1 cellular context compared by ENCODE assay signal in genomic region chr2:48221846-48222516, GRCh38.
A peak's percentile ranks its signal among the peaks of the same experiment; 100 is the strongest.
TF ChIP-seq lines count a peak whose summit lies in the region.

No MANE protein-coding gene starts in this region.

TF ChIP-seq in HepG2, 621 proteins besides CTCF, POLR2A, EP300 and RAD21 (continued from another document and continues in another):
- TF ChIP-seq ZNF468 (CRISPR knock-in tag; IDR thresholded peaks at IDR 0.05) (no peak), MZF1 (CRISPR knock-in tag; IDR thresholded peaks at IDR 0.05; ENCODE audit: borderline replicate concordance) (no peak), ZNF20 (CRISPR knock-in tag; IDR thresholded peaks at IDR 0.05) (peak; percentile 71; the same call in 1 of the 2 replicates), GZF1 (CRISPR knock-in tag; IDR thresholded peaks at IDR 0.05) (no peak), TEAD2 (CRISPR knock-in tag; IDR thresholded peaks at IDR 0.05) (no peak), REL (CRISPR knock-in tag; conservative IDR thresholded peaks at IDR 0.05) (0 out of 2 replicates have a peak, but pooled peaks have one; percentile 73), ZNF296 (CRISPR knock-in tag; conservative IDR thresholded peaks at IDR 0.05) (no peak), ZNF777 (CRISPR knock-in tag; IDR thresholded peaks at IDR 0.05) (no peak), ZKSCAN5 (CRISPR knock-in tag; IDR thresholded peaks at IDR 0.05) (no peak), ZNF350 (CRISPR knock-in tag; IDR thresholded peaks at IDR 0.05; ENCODE audit: borderline replicate concordance, low read depth) (0 out of 2 replicates have a peak, but pooled peaks have one; percentile 61), RELA (CRISPR knock-in tag; IDR thresholded peaks at IDR 0.05) (peak; percentile 85; the same call in 1 of the 2 replicates), NRL (CRISPR knock-in tag; IDR thresholded peaks at IDR 0.05; ENCODE audit: borderline replicate concordance) (no peak), PPARG (CRISPR knock-in tag; conservative IDR thresholded peaks at IDR 0.05) (peak; percentile 97), ZHX1 (CRISPR knock-in tag; IDR thresholded peaks at IDR 0.05; ENCODE audit: low read depth) (peak; percentile 47; the same call in 1 of the 2 replicates), MAF1 (CRISPR knock-in tag; IDR thresholded peaks at IDR 0.05; ENCODE audit: borderline replicate concordance) (no peak), ZFAT (CRISPR knock-in tag; conservative IDR thresholded peaks at IDR 0.05) (no peak), ZFP1 (CRISPR knock-in tag; IDR thresholded peaks at IDR 0.05) (peak; percentile 92; the same call in 1 of the 2 replicates), NFATC3 (CRISPR knock-in tag; IDR thresholded peaks at IDR 0.05) (no peak), RFXAP (CRISPR knock-in tag; IDR thresholded peaks at IDR 0.05; ENCODE audit: borderline replicate concordance) (peak; percentile 75; the same call in 1 of the 2 replicates), ZNF772 (CRISPR knock-in tag; IDR thresholded peaks at IDR 0.05) (peak; percentile 67; the same call in 1 of the 2 replicates), HDAC2 (CRISPR knock-in tag; IDR thresholded peaks at IDR 0.05) (peak; percentile 99), KDM5B (CRISPR knock-in tag; IDR thresholded peaks at IDR 0.05; ENCODE audit: borderline replicate concordance) (no peak), ZNF713 (CRISPR knock-in tag; IDR thresholded peaks at IDR 0.05) (no peak), GTF3A (CRISPR knock-in tag; conservative IDR thresholded peaks at IDR 0.05) (no peak), CHCHD3 (CRISPR knock-in tag; IDR thresholded peaks at IDR 0.05) (no peak), PAWR (CRISPR knock-in tag; IDR thresholded peaks at IDR 0.05; ENCODE audit: borderline replicate concordance) (no peak), POLR2AphosphoS2 (IDR thresholded peaks at IDR 0.05; ENCODE audit: low read depth, low read length) (no peak), HOXA9 (CRISPR knock-in tag; IDR thresholded peaks at IDR 0.05; ENCODE audit: borderline replicate concordance) (peak; percentile 67; the same call in 1 of the 2 replicates), SKI (IDR thresholded peaks at IDR 0.05; ENCODE audit: partially characterized antibody) (peak; percentile 90), ZNF724P (CRISPR knock-in tag; IDR thresholded peaks at IDR 0.05; ENCODE audit: borderline replicate concordance) (no peak), AHR (CRISPR knock-in tag; IDR thresholded peaks at IDR 0.05) (peak; percentile 74; the same call in 1 of the 2 replicates), ZNF33A (CRISPR knock-in tag; IDR thresholded peaks at IDR 0.05; ENCODE audit: borderline replicate concordance) (peak; percentile 99; the same call in 1 of the 2 replicates), WIZ (CRISPR knock-in tag; IDR thresholded peaks at IDR 0.05) (no peak), ZNF326 (CRISPR knock-in tag; IDR thresholded peaks at IDR 0.05; ENCODE audit: borderline replicate concordance) (no peak), NCOA5 (CRISPR knock-in tag; IDR thresholded peaks at IDR 0.05) (no peak), ZNF660 (CRISPR knock-in tag; IDR thresholded peaks at IDR 0.05; ENCODE audit: borderline replicate concordance, low read depth) (no peak), EHMT2 (IDR thresholded peaks at IDR 0.05; ENCODE audit: borderline replicate concordance, low read depth, low read length) (peak; percentile 94), PRPF4 (IDR thresholded peaks at IDR 0.05; ENCODE audit: low read depth, low read length, poor library complexity, severe bottlenecking) (no peak), ZNF549 (CRISPR knock-in tag; IDR thresholded peaks at IDR 0.05) (no peak), PHF5A (CRISPR knock-in tag; IDR thresholded peaks at IDR 0.05; ENCODE audit: low read depth, unreplicated experiment) (peak; percentile 80), TBP (CRISPR knock-in tag; IDR thresholded peaks at IDR 0.05) (0 out of 2 replicates have a peak, but pooled peaks have one; percentile 33)
- TF ChIP-seq, protein P1, sequence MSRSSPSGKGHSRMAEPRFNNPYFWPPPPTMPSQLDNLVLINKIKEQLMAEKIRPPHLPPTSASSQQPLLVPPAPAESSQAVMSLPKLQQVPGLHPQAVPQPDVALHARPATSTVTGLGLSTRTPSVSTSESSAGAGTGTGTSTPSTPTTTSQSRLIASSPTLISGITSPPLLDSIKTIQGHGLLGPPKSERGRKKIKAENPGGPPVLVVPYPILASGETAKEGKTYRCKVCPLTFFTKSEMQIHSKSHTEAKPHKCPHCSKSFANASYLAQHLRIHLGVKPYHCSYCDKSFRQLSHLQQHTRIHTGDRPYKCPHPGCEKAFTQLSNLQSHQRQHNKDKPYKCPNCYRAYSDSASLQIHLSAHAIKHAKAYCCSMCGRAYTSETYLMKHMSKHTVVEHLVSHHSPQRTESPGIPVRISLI (CRISPR knock-in tag; IDR thresholded peaks at IDR 0.05; ENCODE audit: borderline replicate concordance) = peak; percentile 73; the same call in 1 of the 2 replicates
- TF ChIP-seq, protein P2, sequence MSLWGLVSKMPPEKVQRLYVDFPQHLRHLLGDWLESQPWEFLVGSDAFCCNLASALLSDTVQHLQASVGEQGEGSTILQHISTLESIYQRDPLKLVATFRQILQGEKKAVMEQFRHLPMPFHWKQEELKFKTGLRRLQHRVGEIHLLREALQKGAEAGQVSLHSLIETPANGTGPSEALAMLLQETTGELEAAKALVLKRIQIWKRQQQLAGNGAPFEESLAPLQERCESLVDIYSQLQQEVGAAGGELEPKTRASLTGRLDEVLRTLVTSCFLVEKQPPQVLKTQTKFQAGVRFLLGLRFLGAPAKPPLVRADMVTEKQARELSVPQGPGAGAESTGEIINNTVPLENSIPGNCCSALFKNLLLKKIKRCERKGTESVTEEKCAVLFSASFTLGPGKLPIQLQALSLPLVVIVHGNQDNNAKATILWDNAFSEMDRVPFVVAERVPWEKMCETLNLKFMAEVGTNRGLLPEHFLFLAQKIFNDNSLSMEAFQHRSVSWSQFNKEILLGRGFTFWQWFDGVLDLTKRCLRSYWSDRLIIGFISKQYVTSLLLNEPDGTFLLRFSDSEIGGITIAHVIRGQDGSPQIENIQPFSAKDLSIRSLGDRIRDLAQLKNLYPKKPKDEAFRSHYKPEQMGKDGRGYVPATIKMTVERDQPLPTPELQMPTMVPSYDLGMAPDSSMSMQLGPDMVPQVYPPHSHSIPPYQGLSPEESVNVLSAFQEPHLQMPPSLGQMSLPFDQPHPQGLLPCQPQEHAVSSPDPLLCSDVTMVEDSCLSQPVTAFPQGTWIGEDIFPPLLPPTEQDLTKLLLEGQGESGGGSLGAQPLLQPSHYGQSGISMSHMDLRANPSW (CRISPR knock-in tag; IDR thresholded peaks at IDR 0.05; ENCODE audit: borderline replicate concordance) = peak; percentile 92; the same call in 1 of the 2 replicates
- TF ChIP-seq, protein P3, sequence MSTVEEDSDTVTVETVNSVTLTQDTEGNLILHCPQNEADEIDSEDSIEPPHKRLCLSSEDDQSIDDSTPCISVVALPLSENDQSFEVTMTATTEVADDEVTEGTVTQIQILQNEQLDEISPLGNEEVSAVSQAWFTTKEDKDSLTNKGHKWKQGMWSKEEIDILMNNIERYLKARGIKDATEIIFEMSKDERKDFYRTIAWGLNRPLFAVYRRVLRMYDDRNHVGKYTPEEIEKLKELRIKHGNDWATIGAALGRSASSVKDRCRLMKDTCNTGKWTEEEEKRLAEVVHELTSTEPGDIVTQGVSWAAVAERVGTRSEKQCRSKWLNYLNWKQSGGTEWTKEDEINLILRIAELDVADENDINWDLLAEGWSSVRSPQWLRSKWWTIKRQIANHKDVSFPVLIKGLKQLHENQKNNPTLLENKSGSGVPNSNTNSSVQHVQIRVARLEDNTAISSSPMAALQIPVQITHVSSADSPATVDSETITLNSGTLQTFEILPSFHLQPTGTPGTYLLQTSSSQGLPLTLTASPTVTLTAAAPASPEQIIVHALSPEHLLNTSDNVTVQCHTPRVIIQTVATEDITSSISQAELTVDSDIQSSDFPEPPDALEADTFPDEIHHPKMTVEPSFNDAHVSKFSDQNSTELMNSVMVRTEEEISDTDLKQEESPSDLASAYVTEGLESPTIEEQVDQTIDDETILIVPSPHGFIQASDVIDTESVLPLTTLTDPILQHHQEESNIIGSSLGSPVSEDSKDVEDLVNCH (CRISPR knock-in tag; IDR thresholded peaks at IDR 0.05) = no peak
- TF ChIP-seq, protein P4, sequence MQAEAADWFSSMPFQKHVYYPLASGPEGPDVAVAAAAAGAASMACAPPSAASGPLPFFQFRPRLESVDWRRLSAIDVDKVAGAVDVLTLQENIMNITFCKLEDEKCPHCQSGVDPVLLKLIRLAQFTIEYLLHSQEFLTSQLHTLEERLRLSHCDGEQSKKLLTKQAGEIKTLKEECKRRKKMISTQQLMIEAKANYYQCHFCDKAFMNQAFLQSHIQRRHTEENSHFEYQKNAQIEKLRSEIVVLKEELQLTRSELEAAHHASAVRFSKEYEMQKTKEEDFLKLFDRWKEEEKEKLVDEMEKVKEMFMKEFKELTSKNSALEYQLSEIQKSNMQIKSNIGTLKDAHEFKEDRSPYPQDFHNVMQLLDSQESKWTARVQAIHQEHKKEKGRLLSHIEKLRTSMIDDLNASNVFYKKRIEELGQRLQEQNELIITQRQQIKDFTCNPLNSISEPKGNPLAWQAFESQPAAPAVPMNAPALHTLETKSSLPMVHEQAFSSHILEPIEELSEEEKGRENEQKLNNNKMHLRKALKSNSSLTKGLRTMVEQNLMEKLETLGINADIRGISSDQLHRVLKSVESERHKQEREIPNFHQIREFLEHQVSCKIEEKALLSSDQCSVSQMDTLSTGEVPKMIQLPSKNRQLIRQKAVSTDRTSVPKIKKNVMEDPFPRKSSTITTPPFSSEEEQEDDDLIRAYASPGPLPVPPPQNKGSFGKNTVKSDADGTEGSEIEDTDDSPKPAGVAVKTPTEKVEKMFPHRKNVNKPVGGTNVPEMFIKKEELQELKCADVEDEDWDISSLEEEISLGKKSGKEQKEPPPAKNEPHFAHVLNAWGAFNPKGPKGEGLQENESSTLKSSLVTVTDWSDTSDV (CRISPR knock-in tag; IDR thresholded peaks at IDR 0.05) = no peak
- TF ChIP-seq, protein P5, sequence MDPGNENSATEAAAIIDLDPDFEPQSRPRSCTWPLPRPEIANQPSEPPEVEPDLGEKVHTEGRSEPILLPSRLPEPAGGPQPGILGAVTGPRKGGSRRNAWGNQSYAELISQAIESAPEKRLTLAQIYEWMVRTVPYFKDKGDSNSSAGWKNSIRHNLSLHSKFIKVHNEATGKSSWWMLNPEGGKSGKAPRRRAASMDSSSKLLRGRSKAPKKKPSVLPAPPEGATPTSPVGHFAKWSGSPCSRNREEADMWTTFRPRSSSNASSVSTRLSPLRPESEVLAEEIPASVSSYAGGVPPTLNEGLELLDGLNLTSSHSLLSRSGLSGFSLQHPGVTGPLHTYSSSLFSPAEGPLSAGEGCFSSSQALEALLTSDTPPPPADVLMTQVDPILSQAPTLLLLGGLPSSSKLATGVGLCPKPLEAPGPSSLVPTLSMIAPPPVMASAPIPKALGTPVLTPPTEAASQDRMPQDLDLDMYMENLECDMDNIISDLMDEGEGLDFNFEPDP (CRISPR knock-in tag; conservative IDR thresholded peaks at IDR 0.05) = no peak
- TF ChIP-seq, protein P6, sequence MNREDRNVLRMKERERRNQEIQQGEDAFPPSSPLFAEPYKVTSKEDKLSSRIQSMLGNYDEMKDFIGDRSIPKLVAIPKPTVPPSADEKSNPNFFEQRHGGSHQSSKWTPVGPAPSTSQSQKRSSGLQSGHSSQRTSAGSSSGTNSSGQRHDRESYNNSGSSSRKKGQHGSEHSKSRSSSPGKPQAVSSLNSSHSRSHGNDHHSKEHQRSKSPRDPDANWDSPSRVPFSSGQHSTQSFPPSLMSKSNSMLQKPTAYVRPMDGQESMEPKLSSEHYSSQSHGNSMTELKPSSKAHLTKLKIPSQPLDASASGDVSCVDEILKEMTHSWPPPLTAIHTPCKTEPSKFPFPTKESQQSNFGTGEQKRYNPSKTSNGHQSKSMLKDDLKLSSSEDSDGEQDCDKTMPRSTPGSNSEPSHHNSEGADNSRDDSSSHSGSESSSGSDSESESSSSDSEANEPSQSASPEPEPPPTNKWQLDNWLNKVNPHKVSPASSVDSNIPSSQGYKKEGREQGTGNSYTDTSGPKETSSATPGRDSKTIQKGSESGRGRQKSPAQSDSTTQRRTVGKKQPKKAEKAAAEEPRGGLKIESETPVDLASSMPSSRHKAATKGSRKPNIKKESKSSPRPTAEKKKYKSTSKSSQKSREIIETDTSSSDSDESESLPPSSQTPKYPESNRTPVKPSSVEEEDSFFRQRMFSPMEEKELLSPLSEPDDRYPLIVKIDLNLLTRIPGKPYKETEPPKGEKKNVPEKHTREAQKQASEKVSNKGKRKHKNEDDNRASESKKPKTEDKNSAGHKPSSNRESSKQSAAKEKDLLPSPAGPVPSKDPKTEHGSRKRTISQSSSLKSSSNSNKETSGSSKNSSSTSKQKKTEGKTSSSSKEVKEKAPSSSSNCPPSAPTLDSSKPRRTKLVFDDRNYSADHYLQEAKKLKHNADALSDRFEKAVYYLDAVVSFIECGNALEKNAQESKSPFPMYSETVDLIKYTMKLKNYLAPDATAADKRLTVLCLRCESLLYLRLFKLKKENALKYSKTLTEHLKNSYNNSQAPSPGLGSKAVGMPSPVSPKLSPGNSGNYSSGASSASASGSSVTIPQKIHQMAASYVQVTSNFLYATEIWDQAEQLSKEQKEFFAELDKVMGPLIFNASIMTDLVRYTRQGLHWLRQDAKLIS (CRISPR knock-in tag; IDR thresholded peaks at IDR 0.05) = no peak
- TF ChIP-seq, protein P7, sequence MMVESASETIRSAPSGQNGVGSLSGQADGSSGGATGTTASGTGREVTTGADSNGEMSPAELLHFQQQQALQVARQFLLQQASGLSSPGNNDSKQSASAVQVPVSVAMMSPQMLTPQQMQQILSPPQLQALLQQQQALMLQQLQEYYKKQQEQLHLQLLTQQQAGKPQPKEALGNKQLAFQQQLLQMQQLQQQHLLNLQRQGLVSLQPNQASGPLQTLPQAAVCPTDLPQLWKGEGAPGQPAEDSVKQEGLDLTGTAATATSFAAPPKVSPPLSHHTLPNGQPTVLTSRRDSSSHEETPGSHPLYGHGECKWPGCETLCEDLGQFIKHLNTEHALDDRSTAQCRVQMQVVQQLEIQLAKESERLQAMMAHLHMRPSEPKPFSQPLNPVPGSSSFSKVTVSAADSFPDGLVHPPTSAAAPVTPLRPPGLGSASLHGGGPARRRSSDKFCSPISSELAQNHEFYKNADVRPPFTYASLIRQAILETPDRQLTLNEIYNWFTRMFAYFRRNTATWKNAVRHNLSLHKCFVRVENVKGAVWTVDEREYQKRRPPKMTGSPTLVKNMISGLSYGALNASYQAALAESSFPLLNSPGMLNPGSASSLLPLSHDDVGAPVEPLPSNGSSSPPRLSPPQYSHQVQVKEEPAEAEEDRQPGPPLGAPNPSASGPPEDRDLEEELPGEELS (CRISPR knock-in tag; IDR thresholded peaks at IDR 0.05) = peak; percentile 100
